In genomic region chr20:3239867-3240775, GRCh38 we compare ENCODE assay signal across 8 cellular contexts. TPM values are rescaled to one million over a fixed set of nuclear protein-coding genes. Genes with fewer than 3 reads are reported as not detected.
A peak's percentile ranks its signal among the peaks of the same experiment; 100 is the strongest.
DNase-seq lines count a peak whose midpoint lies in the region; ATAC-seq and TF ChIP-seq lines count a peak whose summit lies in the region.

No MANE protein-coding gene starts in this region.

- no peak for TF ChIP-seq CTCF in mammary epithelial cell (conservative IDR thresholded peaks at IDR 0.05 in 1 of 2, IDR thresholded peaks at IDR 0.05 in 1 of 2; ENCODE audit: extremely low read depth in 1 of 2, insufficient read depth in 1 of 2, low read depth in 1 of 2, low read length in 2 of 2)

- H3K27me3 Mint-ChIP-seq in memory B cell = peaks cover 31% of the 10 kb centered on the region

- peak overlapping the region; percentile 82 to 98 (median 97) for H3K4me3 ChIP-seq in mammary epithelial cell (replicated peaks in 1 of 3; ENCODE audit: insufficient read depth in 1 of 3, low read depth in 2 of 3, low read length in 3 of 3)

- H3K27ac ChIP-seq in mammary epithelial cell (ENCODE audit: insufficient read depth, low read depth, low read length) = peak overlapping the region; percentile 52

- intact Hi-C loops in Right ventricle myocardium inferior (cut with DNase I) (no loop called here), cardiac septum (cut with DNase I) (no loop called here), mammary epithelial cell (cut with micrococcal nuclease) (loop anchor here (2.0 kb wide), 1 partner anchor 15 kb away; no protein-coding TSS in a partner anchor)

- no peaks in the 10 kb centered on the region for H4K20me1 ChIP-seq in mammary epithelial cell (ENCODE audit: insufficient read depth, low read length)

- WGBS in mammary epithelial cell (ENCODE audit: low coverage, missing lambda C conversion rate) = 17% methylated on average over 43 of the region's 54 CpGs

- H3K4me1 ChIP-seq in mammary epithelial cell (ENCODE audit: insufficient read depth, low read length) = peaks cover 30% of the 10 kb centered on the region

- H3K36me3 ChIP-seq in mammary epithelial cell (ENCODE audit: insufficient read depth, low read length) = no peaks in the 10 kb centered on the region

- H3K27ac Mint-ChIP-seq in memory B cell = no peak overlapping the region

- CTCF ChIA-PET in mammary epithelial cell (lab: Charles Lee; ENCODE audit: low non-redundant PET) = interaction anchor here (0.6 kb wide), 1 partner anchor 22 kb away, joined by 9 read pairs; no protein-coding TSS in a partner anchor

- peaks cover 1% of the 10 kb centered on the region for H3K36me3 Mint-ChIP-seq in memory B cell

- peak overlapping the region; percentile 99 for H3K4me2 ChIP-seq in mammary epithelial cell (ENCODE audit: insufficient read depth, low read depth, low read length)

- dilution Hi-C loops in mammary epithelial cell (cut with HindIII; ENCODE audit: low sequenced_read_pairs) = no loop called here

- H3K4me1 Mint-ChIP-seq in memory B cell = peaks cover 9% of the 10 kb centered on the region

- H3K9me3 ChIP-seq in mammary epithelial cell (replicated peaks; ENCODE audit: insufficient read depth, low read length) = no peaks in the 10 kb centered on the region

- TSS peak; percentile 52 for BruUV-seq in mammary epithelial cell (replicated peaks; lab: Mats Ljungman, UMichigan)

- no peaks in the 10 kb centered on the region for H3K27me3 ChIP-seq in mammary epithelial cell (ENCODE audit: insufficient read depth, low read length)

- H3K9me3 Mint-ChIP-seq in memory B cell = no peaks in the 10 kb centered on the region

- peaks cover 24% of the 10 kb centered on the region for H3K79me2 ChIP-seq in mammary epithelial cell (ENCODE audit: insufficient read depth, low read length)

- in situ Hi-C loops in mammary epithelial cell (cut with MboI; ENCODE audit: low sequenced_read_pairs in 2 of 2) = no loop called here

- H3K4me3 Mint-ChIP-seq in memory B cell = peak overlapping the region; percentile 95

- DNase-seq in Right ventricle myocardium inferior (ENCODE audit: missing footprints) (peak; percentile 54), cardiac septum (ENCODE audit: low spot score) (no peak), mammary epithelial cell (peak; percentile 57), memory B cell (ENCODE audit: low spot score in 2 of 2) (peak in 1 of 2 donors; percentile 31), kidney tubule cell (ENCODE audit: low spot score) (no peak)

- H3K9ac ChIP-seq in mammary epithelial cell (ENCODE audit: insufficient read depth, low read length) = peak overlapping the region; percentile 49

- H2AFZ ChIP-seq in mammary epithelial cell (ENCODE audit: low read depth, low read length) = peak overlapping the region; percentile 99

- ATAC-seq in Right ventricle myocardium inferior = no peak
- peak; percentile 8 for ATAC-seq in memory B cell (ENCODE audit: low read depth)
- ATAC-seq in HG02981 (IDR thresholded peaks at IDR 0.05; ENCODE audit: unreplicated experiment) = no peak
- ATAC-seq in GM21423 (IDR thresholded peaks at IDR 0.05; ENCODE audit: unreplicated experiment) = no peak
- ATAC-seq in HG02588 (IDR thresholded peaks at IDR 0.05; ENCODE audit: unreplicated experiment) = no peak

RNA-seq across cellular contexts. Expression of gene SLC4A11, which starts 1.1 kb away (rescaled TPM):
- total RNA-seq in Right ventricle myocardium inferior = 0.14 TPM
- 0.35 TPM for total RNA-seq in cardiac septum
- total RNA-seq in mammary epithelial cell = 10 to 100 TPM in 1 of 2 donors, 1 to 10 TPM in 1; 6.7 to 20.1 TPM
- polyA plus RNA-seq in mammary epithelial cell = 6.9 TPM
- polyA minus RNA-seq in mammary epithelial cell = 30.6 TPM

RNA-seq across cellular contexts. Expression of gene ITPA, which starts 30.8 kb away (rescaled TPM):
- total RNA-seq in Right ventricle myocardium inferior = 21.4 TPM
- total RNA-seq in cardiac septum = 24.1 TPM
- 10 to 100 TPM; 29.2 to 68.7 TPM for total RNA-seq in mammary epithelial cell
- polyA plus RNA-seq in mammary epithelial cell = 37.5 TPM
- 19.0 TPM for polyA minus RNA-seq in mammary epithelial cell

RNA-seq across cellular contexts. Expression of gene DDRGK1, which starts 35.6 kb away (rescaled TPM):
- total RNA-seq in Right ventricle myocardium inferior (36.5 TPM), cardiac septum (29.1 TPM), mammary epithelial cell (10 to 100 TPM; 25.2 to 59.1 TPM)
- 35.7 TPM for polyA plus RNA-seq in mammary epithelial cell
- polyA minus RNA-seq in mammary epithelial cell = 39.0 TPM

Comparison
In these comparisons a context has a peak if more than half of its experiments do, and no peak if none do; other contexts are left out.
1. DNase-seq: peak in Right ventricle myocardium inferior (single experiment) and mammary epithelial cell (single experiment); none in cardiac septum (single experiment) and kidney tubule cell (single experiment).